ENCODE assay signal across 29 cellular contexts in genomic region chr12:93782854-93783253, GRCh38.
A peak's percentile ranks its signal among the peaks of the same experiment; 100 is the strongest.
DNase-seq lines count a peak whose midpoint lies in the region; ATAC-seq and TF ChIP-seq lines count a peak whose summit lies in the region.
"Had no signal": no experiment of that assay in that cellular context is flagged by ENCODE, and none has a peak within 500 bp of the region (broad histone marks: within the 10 kb centered on the region; RNA-seq: fewer than 3 reads in every experiment).

No MANE protein-coding gene starts in this region.

- H3K27me3 Mint-ChIP-seq in WTC11 (ENCODE audit: low read depth): no peaks in the 10 kb centered on the region
- H3K27me3 Mint-ChIP-seq in osteocyte (ENCODE audit: unreplicated experiment): no peaks in the 10 kb centered on the region
- H3K27me3 Mint-ChIP-seq: memory B cell, progenitor cell of endocrine pancreas, T-cell had no signal

- DNase-seq in EH (ENCODE audit: low read depth) (peak; percentile 36), WTC11 (ENCODE audit: low spot score) (no peak), osteocyte (ENCODE audit: extremely low spot score, unreplicated experiment) (no peak), T1000 (lab: John Stamatoyannopoulos, UW) (no peak), HEK293T (ENCODE audit: extremely low spot score) (no peak), GDM1 (lab: John Stamatoyannopoulos, UW) (no peak)
- no peak for DNase-seq in stimulated activated CD4-positive, alpha-beta T cell treated with anti-CD3 and anti-CD28 coated beads, Interleukin-1b, Interleukin-23, amount 100 ng/mL, for 48 hours
- DNase-seq: activated CD4-positive, CD25-positive, alpha-beta regulatory T cell treated with anti-CD3 and anti-CD28 coated beads, Interleukin-2, amount 50 U/mL, for 72 hours; activated gamma-delta T cell treated with Interleukin-2 at 50 U/mL for 16 hours; activated T-cell treated with anti-CD3 and anti-CD28 coated beads for 4 hours; Calu3; effector memory CD4-positive, alpha-beta T cell; EL; left colon; NCI-H1092 treated with DMSO at 0.1 percent for 48 hours; NCI-H187; NCI-H2171; NCI-H510A treated with DMSO at 0.1 percent for 48 hours; NK-92 treated with Interleukin-12 subunit alpha and Interleukin-12 subunit beta, amount 100 ng/mL, for 24 hours; Peyer's patch; stimulated activated naive CD4-positive, alpha-beta T cell treated with Interleukin-2 at 50 U/mL for 16 hours; T-cell had no signal

- CTCF ChIA-PET in WTC11 (lab: Charles Lee): no interaction called here
- CTCF ChIA-PET in HEK293T (lab: Yijun Ruan, JAX): no interaction called here

- no peak for ATAC-seq in WTC11
- ATAC-seq: gastroesophageal sphincter, left colon, T-cell had no signal

- H3K27ac Mint-ChIP-seq in WTC11 (no peak overlapping the region), osteocyte (ENCODE audit: unreplicated experiment) (peak overlapping the region; percentile 83)
- H3K27ac Mint-ChIP-seq: CD14-positive monocyte, memory B cell, progenitor cell of endocrine pancreas, T-cell had no signal

- no peak overlapping the region for H2AFZ ChIP-seq in ACC112 (ENCODE audit: low read length, unreplicated experiment)
- H2AFZ ChIP-seq: hepatocyte had no signal

- peaks cover 21% of the 10 kb centered on the region for H3K4me1 Mint-ChIP-seq in WTC11
- peaks cover 81% of the 10 kb centered on the region for H3K4me1 Mint-ChIP-seq in osteocyte (ENCODE audit: unreplicated experiment)
- H3K4me1 Mint-ChIP-seq: memory B cell had no signal

- H3K4me3 ChIP-seq in ACC112 (ENCODE audit: low read depth, low read length): no peak overlapping the region
- H3K4me3 ChIP-seq: gastroesophageal sphincter, hepatocyte, Peyer's patch, vagina had no signal

- TF ChIP-seq CTCF in WTC11 (IDR thresholded peaks at IDR 0.05) (no peak), osteocyte (IDR thresholded peaks at IDR 0.05) (no peak)

- peaks cover 8% of the 10 kb centered on the region for H3K79me2 ChIP-seq in ACC112 (ENCODE audit: control insufficient read depth, insufficient read depth, low read length, unreplicated experiment)
- H3K79me2 ChIP-seq: hepatocyte had no signal

- H3K4me1 ChIP-seq in ACC112 (ENCODE audit: control insufficient read depth, insufficient read depth, low read length, unreplicated experiment): peaks cover 76% of the 10 kb centered on the region

- H3K36me3 ChIP-seq in ACC112 (ENCODE audit: insufficient read depth, low read length): no peaks in the 10 kb centered on the region
- H3K36me3 ChIP-seq: gastroesophageal sphincter, Peyer's patch, vagina had no signal

- POLR2A ChIA-PET in WTC11 (lab: Charles Lee): no interaction called here
- POLR2A ChIA-PET in HEK293T (lab: Yijun Ruan, JAX): no interaction called here

- peaks cover 8% of the 10 kb centered on the region for H3K9me3 Mint-ChIP-seq in WTC11
- no peaks in the 10 kb centered on the region for H3K9me3 Mint-ChIP-seq in osteocyte (ENCODE audit: unreplicated experiment)

- peak overlapping the region; percentile 100 for H3K27ac ChIP-seq in ACC112 (ENCODE audit: low read depth, low read length)

- peaks cover under 1% of the 10 kb centered on the region; the same call in 1 of the 2 replicates for H3K36me3 Mint-ChIP-seq in WTC11
- no peaks in the 10 kb centered on the region for H3K36me3 Mint-ChIP-seq in osteocyte (ENCODE audit: unreplicated experiment)

- no peak overlapping the region for H3K4me3 Mint-ChIP-seq in WTC11
- no peak overlapping the region for H3K4me3 Mint-ChIP-seq in osteocyte (ENCODE audit: unreplicated experiment)
- H3K4me3 Mint-ChIP-seq: CD14-positive monocyte, memory B cell had no signal

- no peaks in the 10 kb centered on the region for H3K27me3 ChIP-seq in ACC112 (ENCODE audit: insufficient read depth, low read length)
- H3K27me3 ChIP-seq: gastroesophageal sphincter, hepatocyte, Peyer's patch, vagina had no signal

TF ChIP-seq in WTC11, 78 proteins besides CTCF, POLR2A, EP300 and RAD21:
- TF ChIP-seq HMGA2 (CRISPR knock-in tag; IDR thresholded peaks at IDR 0.05) (0 out of 2 replicates have a peak, but pooled peaks have one; percentile 45), TP53 (CRISPR knock-in tag; IDR thresholded peaks at IDR 0.05) (no peak), FOXJ3 (CRISPR knock-in tag; IDR thresholded peaks at IDR 0.05; ENCODE audit: borderline replicate concordance) (no peak), ELF4 (CRISPR knock-in tag; IDR thresholded peaks at IDR 0.05; ENCODE audit: low read depth) (no peak)

TF ChIP-seq in HEK293T, 16 proteins besides CTCF, POLR2A, EP300 and RAD21:
- TF ChIP-seq SUZ12 (IDR thresholded peaks at IDR 0.05) (no peak), HDGF (IDR thresholded peaks at IDR 0.05; ENCODE audit: borderline replicate concordance) (no peak), ELF4 (IDR thresholded peaks at IDR 0.05) (no peak), FOXM1 (IDR thresholded peaks at IDR 0.05; ENCODE audit: borderline replicate concordance) (no peak), CTBP1 (IDR thresholded peaks at IDR 0.05; ENCODE audit: borderline replicate concordance) (no peak), TARDBP (IDR thresholded peaks at IDR 0.05) (no peak), FOXK2 (IDR thresholded peaks at IDR 0.05) (no peak), LEF1 (IDR thresholded peaks at IDR 0.05; ENCODE audit: borderline replicate concordance) (no peak), BHLHE40 (IDR thresholded peaks at IDR 0.05; ENCODE audit: borderline replicate concordance) (no peak), SP1 (IDR thresholded peaks at IDR 0.05) (no peak), L3MBTL2 (conservative IDR thresholded peaks at IDR 0.05) (no peak), NFRKB (IDR thresholded peaks at IDR 0.05) (no peak)
- TF ChIP-seq, protein P1, sequence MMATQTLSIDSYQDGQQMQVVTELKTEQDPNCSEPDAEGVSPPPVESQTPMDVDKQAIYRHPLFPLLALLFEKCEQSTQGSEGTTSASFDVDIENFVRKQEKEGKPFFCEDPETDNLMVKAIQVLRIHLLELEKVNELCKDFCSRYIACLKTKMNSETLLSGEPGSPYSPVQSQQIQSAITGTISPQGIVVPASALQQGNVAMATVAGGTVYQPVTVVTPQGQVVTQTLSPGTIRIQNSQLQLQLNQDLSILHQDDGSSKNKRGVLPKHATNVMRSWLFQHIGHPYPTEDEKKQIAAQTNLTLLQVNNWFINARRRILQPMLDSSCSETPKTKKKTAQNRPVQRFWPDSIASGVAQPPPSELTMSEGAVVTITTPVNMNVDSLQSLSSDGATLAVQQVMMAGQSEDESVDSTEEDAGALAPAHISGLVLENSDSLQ (IDR thresholded peaks at IDR 0.05): no peak
TF ChIP-seq in HEK293T: peak in this region for 0.
